ENCODE assay signal across 28 cellular contexts in the genomic region with DNA sequence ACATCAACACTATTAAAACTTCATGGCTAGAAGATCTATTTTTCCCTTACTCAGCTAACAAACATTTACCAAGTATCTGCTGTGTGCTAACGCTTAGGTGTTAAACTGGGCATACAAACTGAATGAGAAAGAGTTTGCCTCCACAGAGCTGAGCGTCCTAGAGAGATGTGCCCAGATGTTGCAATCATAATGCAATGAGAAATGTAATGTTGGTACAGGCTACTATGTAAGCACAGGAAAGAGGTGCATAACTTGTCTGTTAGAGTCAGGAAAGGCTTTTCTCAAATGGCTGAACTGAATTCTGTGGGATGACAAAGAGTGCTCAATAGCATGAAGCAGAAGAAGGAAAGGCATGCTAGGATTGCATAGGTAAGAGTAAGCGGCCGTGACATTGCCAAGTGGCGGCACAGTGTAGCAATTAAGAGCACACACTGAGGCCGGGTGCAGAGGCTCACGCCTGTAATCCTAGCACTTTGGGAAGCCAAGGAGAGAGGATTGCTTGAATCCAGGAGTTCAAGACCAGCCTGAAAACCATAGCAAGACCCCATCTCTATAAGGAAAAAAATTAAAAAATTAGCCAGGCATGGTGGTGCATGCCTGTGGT.
DNase-seq lines count a peak whose midpoint lies in the region; ATAC-seq, FAIRE-seq and TF ChIP-seq lines count a peak whose summit lies in the region.
"Had no signal": no experiment of that assay in that cellular context is flagged by ENCODE, and none has a peak within 500 bp of the region (broad histone marks: within the 10 kb centered on the region; RNA-seq: fewer than 3 reads in every experiment).

No MANE protein-coding gene starts in this region.

- ATAC-seq in gastrocnemius medialis (peak; percentile 87 to 88), HG03378 (IDR thresholded peaks at IDR 0.05; ENCODE audit: unreplicated experiment) (no peak)
- ATAC-seq: activated naive CD4-positive, alpha-beta T cell treated with anti-CD3 and anti-CD28 coated beads, Interleukin-2, amount 50 U/mL, for 72 hours; GM23338; left colon; naive thymus-derived CD8-positive, alpha-beta T cell had no signal

- no peak overlapping the region for H2AFZ ChIP-seq in MM.1S (ENCODE audit: low read length)
- H2AFZ ChIP-seq: GM23338 had no signal

- H3K27me3 ChIP-seq in gastrocnemius medialis (no peaks in the 10 kb centered on the region), MM.1S (replicated peaks; ENCODE audit: insufficient read depth, low read length) (no peaks in the 10 kb centered on the region)
- H3K27me3 ChIP-seq: heart right ventricle, suprapubic skin, uterus had no signal

- FAIRE-seq in GM12891 (lab: Jason Lieb, UNC): peak; percentile 59
- FAIRE-seq: astrocyte had no signal

- H3K27ac Mint-ChIP-seq in IgD-negative memory B cell (peak overlapping the region; percentile 49 to 77 (median 73)), mesothelial cell of epicardium (no peak overlapping the region)
- H3K27ac Mint-ChIP-seq: activated CD4-positive, alpha-beta memory T cell treated with anti-CD3 and anti-CD28 coated beads, Interleukin-2, amount 10 ng/mL, durations not matched to agents 7 days and 5 days; activated naive CD4-positive, alpha-beta T cell treated with anti-CD3 and anti-CD28 coated beads, Interleukin-2, amount 50 U/mL, for 72 hours; activated T-helper 2 cell treated with anti-CD3 and anti-CD28 coated beads, Interferon-gamma antibody, Interleukin-2, Interleukin-4, amounts not matched to agents 10 μg/mL and 5 μg/mL and 100 μg/mL, durations not matched to agents 14 hours and 24 hours and 36 hours; GM23338; naive thymus-derived CD8-positive, alpha-beta T cell had no signal

- H3K27ac ChIP-seq in gastrocnemius medialis: peak overlapping the region; percentile 81 to 84 (median 82)
- no peak overlapping the region for H3K27ac ChIP-seq in MM.1S (ENCODE audit: low read length)
- H3K27ac ChIP-seq: suprapubic skin had no signal

- H3K4me1 ChIP-seq in gastrocnemius medialis (peaks cover 80 to 82% of the 10 kb centered on the region in 2 donors), MM.1S (ENCODE audit: low read length) (peaks cover 42% of the 10 kb centered on the region)
- H3K4me1 ChIP-seq: suprapubic skin, uterus had no signal

- H3K36me3 Mint-ChIP-seq in IgD-negative memory B cell (peaks cover 15% of the 10 kb centered on the region), mesothelial cell of epicardium (peaks cover 2% of the 10 kb centered on the region)
- H3K36me3 Mint-ChIP-seq: activated naive CD4-positive, alpha-beta T cell treated with anti-CD3 and anti-CD28 coated beads, Interleukin-2, amount 50 U/mL, for 72 hours; naive thymus-derived CD8-positive, alpha-beta T cell had no signal

- in situ Hi-C loops in gastrocnemius medialis (cut with MboI; ENCODE audit: low sequenced_read_pairs in 4 of 4): loop anchor here in 3 of 4 donors (25.0 kb wide), 3 partner anchors 142 to 992 kb away; a partner anchor contains a TSS

- TF ChIP-seq CTCF in cardiac fibroblast (IDR thresholded peaks at IDR 0.05; ENCODE audit: low read depth, low read length) (no peak), gastrocnemius medialis (IDR thresholded peaks at IDR 0.05 in 4 of 5, conservative IDR thresholded peaks at IDR 0.05 in 1 of 5) (no peak), MM.1S (IDR thresholded peaks at IDR 0.05; ENCODE audit: low read length) (no peak), mesothelial cell of epicardium (IDR thresholded peaks at IDR 0.05; ENCODE audit: unreplicated experiment) (no peak)

- no peak overlapping the region for H3K9ac ChIP-seq in MM.1S (ENCODE audit: low read length)

- H3K4me3 ChIP-seq in cardiac fibroblast (replicated peaks in 1 of 2; ENCODE audit: low read depth in 2 of 2, low read length in 2 of 2): no peak overlapping the region
- no peak overlapping the region for H3K4me3 ChIP-seq in gastrocnemius medialis
- no peak overlapping the region for H3K4me3 ChIP-seq in MM.1S (ENCODE audit: low read length)
- H3K4me3 ChIP-seq: GM23338, heart right ventricle, smooth muscle cell, suprapubic skin, uterus had no signal

- H3K9me3 ChIP-seq in gastrocnemius medialis (no peaks in the 10 kb centered on the region), MM.1S (replicated peaks; ENCODE audit: insufficient read depth, low read length) (no peaks in the 10 kb centered on the region)
- H3K9me3 ChIP-seq: heart right ventricle, suprapubic skin, uterus had no signal

- H3K36me3 ChIP-seq in gastrocnemius medialis (peaks cover 0 to 19% of the 10 kb centered on the region in 2 donors), MM.1S (replicated peaks; ENCODE audit: insufficient read depth, low read length) (peaks cover 3% of the 10 kb centered on the region; the same call in 1 of the 2 replicates)
- H3K36me3 ChIP-seq: suprapubic skin, uterus had no signal

- H3K9me2 ChIP-seq in MM.1S (replicated peaks; ENCODE audit: insufficient read depth, low read length): no peaks in the 10 kb centered on the region

- H3K9me3 Mint-ChIP-seq in IgD-negative memory B cell: no peaks in the 10 kb centered on the region
- H3K9me3 Mint-ChIP-seq in mesothelial cell of epicardium: no peaks in the 10 kb centered on the region
- H3K9me3 Mint-ChIP-seq: activated CD4-positive, alpha-beta memory T cell treated with anti-CD3 and anti-CD28 coated beads, Interleukin-2, amount 10 ng/mL, durations not matched to agents 7 days and 5 days; activated naive CD4-positive, alpha-beta T cell treated with anti-CD3 and anti-CD28 coated beads, Interleukin-2, amount 50 U/mL, for 72 hours; activated T-helper 2 cell treated with anti-CD3 and anti-CD28 coated beads, Interferon-gamma antibody, Interleukin-2, Interleukin-4, amounts not matched to agents 10 μg/mL and 5 μg/mL and 100 μg/mL, durations not matched to agents 14 hours and 24 hours and 36 hours; GM23338; naive thymus-derived CD8-positive, alpha-beta T cell had no signal

- H3F3A ChIP-seq in MM.1S (ENCODE audit: insufficient read depth, low read length): peaks cover 25% of the 10 kb centered on the region

- H3K4me1 Mint-ChIP-seq in IgD-negative memory B cell (peaks cover 22 to 32% (median 31%) of the 10 kb centered on the region in 3 donors), mesothelial cell of epicardium (peaks cover 4% of the 10 kb centered on the region)
- H3K4me1 Mint-ChIP-seq: activated CD4-positive, alpha-beta memory T cell treated with anti-CD3 and anti-CD28 coated beads, Interleukin-2, amount 10 ng/mL, durations not matched to agents 7 days and 5 days; naive thymus-derived CD8-positive, alpha-beta T cell had no signal

- DNase-seq in GM12891 (ENCODE audit: insufficient read length, low spot score) (no peak), cardiac fibroblast (ENCODE audit: low read depth in 2 of 2) (peak; percentile 24 to 25), gastrocnemius medialis (peak; percentile 33 to 35), MM.1S (no peak), mesothelial cell of epicardium (ENCODE audit: low spot score in 2 of 2, unreplicated experiment in 2 of 2) (no peak)
- DNase-seq: activated CD4-positive, alpha-beta memory T cell treated with anti-CD3 and anti-CD28 coated beads, Interleukin-2, amount 10 ng/mL, durations not matched to agents 7 days and 5 days; activated CD4-positive, CD25-positive, alpha-beta regulatory T cell treated with anti-CD3 and anti-CD28 coated beads, Interleukin-2, amount 50 U/mL, for 72 hours; cerebellar nuclear complex; heart right ventricle; KG1; left colon; naive thymus-derived CD8-positive, alpha-beta T cell; NCI-H1694; NCI-H2171 treated with DMSO at 0.1 percent for 48 hours; NCI-H69; occipital lobe; OCI-M1; SHP77 treated with DMSO at 0.1 percent for 48 hours; stimulated activated CD4-positive, alpha-beta T cell treated with anti-CD3 and anti-CD28 coated beads, Interleukin-2, amount 100 ng/mL, for 24 hours; uterus had no signal

- H3K27me3 Mint-ChIP-seq in IgD-negative memory B cell: no peaks in the 10 kb centered on the region
- H3K27me3 Mint-ChIP-seq in mesothelial cell of epicardium (ENCODE audit: low read depth): no peaks in the 10 kb centered on the region

- no peak overlapping the region for H3K4me3 Mint-ChIP-seq in IgD-negative memory B cell
- no peak overlapping the region for H3K4me3 Mint-ChIP-seq in mesothelial cell of epicardium
- H3K4me3 Mint-ChIP-seq: activated CD4-positive, alpha-beta memory T cell treated with anti-CD3 and anti-CD28 coated beads, Interleukin-2, amount 10 ng/mL, durations not matched to agents 7 days and 5 days; GM23338; naive thymus-derived CD8-positive, alpha-beta T cell had no signal

- no peak overlapping the region for H3K4me2 ChIP-seq in MM.1S (ENCODE audit: low read depth, low read length)
- H3K4me2 ChIP-seq: GM23338, smooth muscle cell had no signal

- H3K79me2 ChIP-seq in MM.1S (ENCODE audit: low read length): peaks cover 88% of the 10 kb centered on the region

- intact Hi-C loops in gastrocnemius medialis (cut with DNase I; ENCODE audit: low total_unique reads): no loop called here

- peaks cover 7% of the 10 kb centered on the region; the same call in 1 of the 2 replicates for H4K20me1 ChIP-seq in MM.1S (ENCODE audit: insufficient read depth, low read length)

- TF ChIP-seq POLR2A in GM12891 (IDR thresholded peaks at IDR 0.05; ENCODE audit: low read depth, low read length): no peak
- no peak for TF ChIP-seq POLR2A in gastrocnemius medialis (IDR thresholded peaks at IDR 0.05)

TF ChIP-seq in GM12891, 5 proteins besides CTCF, POLR2A, EP300 and RAD21:
- TF ChIP-seq SPI1 (IDR thresholded peaks at IDR 0.05; ENCODE audit: low read depth, low read length): no peak
- no peak for TF ChIP-seq POU2F2 (IDR thresholded peaks at IDR 0.05; ENCODE audit: low read depth, low read length)
- no peak for TF ChIP-seq POLR2AphosphoS5 (IDR thresholded peaks at IDR 0.05; ENCODE audit: low read depth, low read length)
- no peak for TF ChIP-seq TAF1 (IDR thresholded peaks at IDR 0.05; ENCODE audit: low read depth, low read length)
- TF ChIP-seq PAX5 (IDR thresholded peaks at IDR 0.05; ENCODE audit: insufficient read depth, low read length, severe bottlenecking): no peak
TF ChIP-seq in GM12891: peak in this region for 0.

Comparison
In these comparisons a context has a peak if more than half of its experiments do, and no peak if none do; other contexts are left out.
1. DNase-seq: peak in cardiac fibroblast (2 of 2) and gastrocnemius medialis (2 of 2); none in GM12891 (single experiment), MM.1S (single experiment) and mesothelial cell of epicardium (0 of 2).